20 cellular contexts compared by ENCODE assay signal in the genomic region with DNA sequence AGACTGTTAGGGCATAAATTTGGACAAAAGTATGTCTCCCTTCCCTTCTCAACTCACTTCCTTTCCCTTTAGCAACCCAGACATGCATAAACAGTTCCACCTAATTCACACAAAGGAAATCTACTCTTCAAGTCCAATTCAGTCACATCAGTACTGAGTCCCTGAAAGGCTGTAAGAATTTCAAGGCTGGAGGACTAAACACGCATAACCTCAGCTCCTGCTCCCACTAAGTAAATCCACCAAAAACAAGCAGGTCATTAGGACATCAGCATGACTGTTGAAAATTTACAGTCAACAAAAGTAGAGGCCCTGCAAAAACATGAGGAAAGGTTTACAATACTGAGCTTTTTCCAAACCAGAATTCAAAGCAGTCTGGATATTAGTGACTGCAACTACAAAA. TPM values are rescaled to one million over a fixed set of nuclear protein-coding genes. Genes with fewer than 3 reads are reported as not detected.
DNase-seq lines count a peak whose midpoint lies in the region; ATAC-seq and TF ChIP-seq lines count a peak whose summit lies in the region.
"Had no signal": no experiment of that assay in that cellular context is flagged by ENCODE, and none has a peak within 500 bp of the region (broad histone marks: within the 10 kb centered on the region; RNA-seq: fewer than 3 reads in every experiment).

No MANE protein-coding gene starts in this region.

- H3K4me1 ChIP-seq in IMR-90 (ENCODE audit: control insufficient read depth, insufficient read depth, low read length) (no peaks in the 10 kb centered on the region), psoas muscle (no peaks in the 10 kb centered on the region)
- H3K4me1 ChIP-seq: BE2C had no signal

- intact Hi-C loops in activated CD8-positive, alpha-beta T cell treated with anti-CD3 and anti-CD28 coated beads for 36 hours (cut with micrococcal nuclease), result no loop called here
- intact Hi-C loops in IMR-90 (cut with micrococcal nuclease) (no loop called here), psoas muscle (cut with DNase I) (no loop called here)

- no peaks in the 10 kb centered on the region for H3K27me3 Mint-ChIP-seq in activated CD8-positive, alpha-beta T cell treated with anti-CD3 and anti-CD28 coated beads for 36 hours
- H3K27me3 Mint-ChIP-seq in activated CD8-positive, alpha-beta T cell treated with anti-CD3 and anti-CD28 coated beads, Interleukin-2, amount 10 ng/mL, durations not matched to agents 7 days and 5 days (ENCODE audit: low read depth), result no peaks in the 10 kb centered on the region
- H3K27me3 Mint-ChIP-seq in endothelial cell (ENCODE audit: unreplicated experiment), result peaks cover 5% of the 10 kb centered on the region
- H3K27me3 Mint-ChIP-seq: CD4-positive, alpha-beta T cell; CD8-positive, alpha-beta memory T cell had no signal

- H4K8ac ChIP-seq in IMR-90 (ENCODE audit: low read depth in 2 of 2, low read length in 2 of 2), result no peak overlapping the region

- no peak overlapping the region for H3K4ac ChIP-seq in IMR-90 (ENCODE audit: low read depth, low read length)

- peak overlapping the region; percentile 12 for H3K27ac Mint-ChIP-seq in activated CD8-positive, alpha-beta T cell treated with anti-CD3 and anti-CD28 coated beads for 36 hours
- no peak overlapping the region for H3K27ac Mint-ChIP-seq in activated CD8-positive, alpha-beta T cell treated with anti-CD3 and anti-CD28 coated beads, Interleukin-2, amount 10 ng/mL, durations not matched to agents 7 days and 5 days
- H3K27ac Mint-ChIP-seq in endothelial cell (ENCODE audit: unreplicated experiment), result peak overlapping the region; percentile 67
- H3K27ac Mint-ChIP-seq: CD14-positive monocyte; CD4-positive, alpha-beta T cell had no signal

- TF ChIP-seq RAD21 in IMR-90 (IDR thresholded peaks at IDR 0.05; ENCODE audit: low read length), result no peak

- POLR2A ChIA-PET in activated CD8-positive, alpha-beta T cell treated with anti-CD3 and anti-CD28 coated beads for 36 hours (lab: Charles Lee), result interaction anchor here (1.1 to 1.6 kb wide), 2 partner anchors 18 to 71 kb away, joined by 3 to 6 read pairs; partner anchors contain the start of gene SETD4
- POLR2A ChIA-PET in activated CD8-positive, alpha-beta T cell treated with anti-CD3 and anti-CD28 coated beads, Interleukin-2, amount 10 ng/mL, durations not matched to agents 7 days and 5 days (lab: Charles Lee), result no interaction called here
- POLR2A ChIA-PET in IMR-90 (lab: Charles Lee; ENCODE audit: unreplicated experiment), result no interaction called here

- H3K9me3 Mint-ChIP-seq in activated CD8-positive, alpha-beta T cell treated with anti-CD3 and anti-CD28 coated beads for 36 hours, result no peaks in the 10 kb centered on the region
- no peaks in the 10 kb centered on the region for H3K9me3 Mint-ChIP-seq in activated CD8-positive, alpha-beta T cell treated with anti-CD3 and anti-CD28 coated beads, Interleukin-2, amount 10 ng/mL, durations not matched to agents 7 days and 5 days (ENCODE audit: insufficient read depth)
- no peaks in the 10 kb centered on the region for H3K9me3 Mint-ChIP-seq in endothelial cell (ENCODE audit: unreplicated experiment)
- H3K9me3 Mint-ChIP-seq: CD14-positive monocyte; CD4-positive, alpha-beta T cell; CD8-positive, alpha-beta memory T cell had no signal

- no CpG with 5 or more reads among the region's 1 CpG for WGBS in IMR-90 (ENCODE audit: extremely low coverage in 2 of 2, insufficient read length in 1 of 2), 2 experiments
- 90 to 97% (median 90%) methylated on average over 1 of the region's 1 CpG for WGBS in psoas muscle, 3 donors

- 0 out of 2 replicates have a peak overlapping the region, but pooled peaks have one; percentile 15 for H3K23ac ChIP-seq in IMR-90 (ENCODE audit: low read depth, low read length)

- ATAC-seq in activated CD8-positive, alpha-beta T cell treated with anti-CD3 and anti-CD28 coated beads for 36 hours, result no peak
- ATAC-seq in activated CD8-positive, alpha-beta T cell treated with anti-CD3 and anti-CD28 coated beads, Interleukin-2, amount 10 ng/mL, durations not matched to agents 7 days and 5 days, result no peak
- no peak for ATAC-seq in IMR-90 (ENCODE audit: low read depth)
- ATAC-seq in HG02798 (IDR thresholded peaks at IDR 0.05; ENCODE audit: poor library complexity, unreplicated experiment), result no peak
- no peak for ATAC-seq in psoas muscle

- TF ChIP-seq POLR2A in IMR-90 (IDR thresholded peaks at IDR 0.05; ENCODE audit: low read depth, low read length), result no peak

- 0 out of 2 replicates have a peak, but pooled peaks cover 4% of the 10 kb centered on the region for H3K9me1 ChIP-seq in IMR-90 (ENCODE audit: insufficient read depth, low read length)

- peaks cover 45% of the 10 kb centered on the region for H3K36me3 ChIP-seq in IMR-90 (ENCODE audit: control insufficient read depth, insufficient read depth, low read length)
- peaks cover 9 to 96% of the 10 kb centered on the region in 2 donors for H3K36me3 ChIP-seq in psoas muscle (ENCODE audit: insufficient read depth in 1 of 2, low read depth in 1 of 2)

- CTCF ChIA-PET in activated CD8-positive, alpha-beta T cell treated with anti-CD3 and anti-CD28 coated beads for 36 hours (lab: Charles Lee), result interaction anchor here (1.2 to 2.8 kb wide), 2 partner anchors 13 to 70 kb away, joined by 3 to 10 read pairs; no protein-coding TSS in a partner anchor
- CTCF ChIA-PET in activated CD8-positive, alpha-beta T cell treated with anti-CD3 and anti-CD28 coated beads, Interleukin-2, amount 10 ng/mL, durations not matched to agents 7 days and 5 days (lab: Charles Lee), result interaction anchor here (1.8 kb wide), 1 partner anchor 71 kb away, joined by 6 read pairs; no protein-coding TSS in a partner anchor
- CTCF ChIA-PET in IMR-90 (lab: Yijun Ruan, JAX), result no interaction called here

- dilution Hi-C loops in IMR-90 (cut with HindIII; ENCODE audit: low sequenced_read_pairs, unreplicated experiment), result no loop called here

- H2AK9ac ChIP-seq in IMR-90 (replicated peaks; ENCODE audit: low read depth, low read length, poor library complexity), result no peak overlapping the region

- no peak overlapping the region for H3K14ac ChIP-seq in IMR-90 (replicated peaks; ENCODE audit: low read depth, low read length)

- no peak overlapping the region for H3K18ac ChIP-seq in IMR-90 (ENCODE audit: low read depth, low read length)

- no peak overlapping the region for H2BK120ac ChIP-seq in IMR-90 (ENCODE audit: low read depth, low read length)

- H2BK5ac ChIP-seq in IMR-90 (ENCODE audit: low read depth, low read length, poor library complexity, severe bottlenecking), result no peak overlapping the region

- H3K27me3 ChIP-seq in IMR-90 (ENCODE audit: control insufficient read depth, insufficient read depth, low read length) (no peaks in the 10 kb centered on the region), psoas muscle (ENCODE audit: insufficient read depth in 3 of 3, low read length in 2 of 3) (no peaks in the 10 kb centered on the region)
- H3K27me3 ChIP-seq: BE2C; BLaER1 treated with 17β-estradiol and CSF1 and Interleukin-3, amounts not matched to agents 10 nM and 100 nM had no signal

- no peak overlapping the region for H3K9ac ChIP-seq in IMR-90 (ENCODE audit: low read depth, low read length)
- H3K9ac ChIP-seq: BLaER1 treated with 17β-estradiol and CSF1 and Interleukin-3, amounts not matched to agents 10 nM and 100 nM had no signal

- no peak overlapping the region for H4K5ac ChIP-seq in IMR-90 (ENCODE audit: low read depth, low read length)

- H2AK5ac ChIP-seq in IMR-90 (ENCODE audit: low read depth, low read length), result no peak overlapping the region

- no TSS peak for BruUV-seq in IMR-90 (replicated peaks; lab: Mats Ljungman, UMichigan)

- H2BK20ac ChIP-seq in IMR-90 (ENCODE audit: low read depth, low read length), result no peak overlapping the region

- H4K91ac ChIP-seq in IMR-90 (ENCODE audit: insufficient read depth, low read depth, low read length), result no peak overlapping the region

- no peak for TF ChIP-seq CTCF in activated CD8-positive, alpha-beta T cell treated with anti-CD3 and anti-CD28 coated beads for 36 hours (IDR thresholded peaks at IDR 0.05)
- TF ChIP-seq CTCF in IMR-90 (conservative IDR thresholded peaks at IDR 0.05; ENCODE audit: low read depth, low read length) (no peak), endothelial cell (IDR thresholded peaks at IDR 0.05; ENCODE audit: unreplicated experiment) (no peak), psoas muscle (IDR thresholded peaks at IDR 0.05) (no peak)

- H3K27ac ChIP-seq in IMR-90 (ENCODE audit: insufficient read depth, low read length), result no peak overlapping the region
- no peak overlapping the region for H3K27ac ChIP-seq in psoas muscle
- H3K27ac ChIP-seq: 22Rv1; BLaER1 treated with 17β-estradiol and CSF1 and Interleukin-3, amounts not matched to agents 10 nM and 100 nM had no signal

- peaks cover 27% of the 10 kb centered on the region for H3K36me3 Mint-ChIP-seq in activated CD8-positive, alpha-beta T cell treated with anti-CD3 and anti-CD28 coated beads for 36 hours (ENCODE audit: low read depth)
- peaks cover 35% of the 10 kb centered on the region for H3K36me3 Mint-ChIP-seq in activated CD8-positive, alpha-beta T cell treated with anti-CD3 and anti-CD28 coated beads, Interleukin-2, amount 10 ng/mL, durations not matched to agents 7 days and 5 days (ENCODE audit: low read depth)
- H3K36me3 Mint-ChIP-seq in endothelial cell (ENCODE audit: low read depth, unreplicated experiment), result peaks cover 23% of the 10 kb centered on the region

- no peak for DNase-seq in activated CD8-positive, alpha-beta T cell treated with anti-CD3 and anti-CD28 coated beads for 36 hours
- no peak for DNase-seq in activated CD8-positive, alpha-beta T cell treated with anti-CD3 and anti-CD28 coated beads, Interleukin-2, amount 10 ng/mL, durations not matched to agents 7 days and 5 days
- no peak for DNase-seq in IMR-90
- no peak for DNase-seq in endothelial cell (ENCODE audit: low spot score)
- DNase-seq in psoas muscle, result no peak
- DNase-seq in NCI-H1930 (lab: John Stamatoyannopoulos, UW), result no peak
- DNase-seq: AML-193; BE2C; Calu3; CD4-positive, alpha-beta T cell; CD8-positive, alpha-beta memory T cell; DMS53; DMS79 treated with DMSO at 0.1 percent for 48 hours; GF-D8; H7; HCEC 1CT had no signal

- H3K4me1 Mint-ChIP-seq in activated CD8-positive, alpha-beta T cell treated with anti-CD3 and anti-CD28 coated beads for 36 hours (ENCODE audit: low read depth), result no peaks in the 10 kb centered on the region
- no peaks in the 10 kb centered on the region for H3K4me1 Mint-ChIP-seq in activated CD8-positive, alpha-beta T cell treated with anti-CD3 and anti-CD28 coated beads, Interleukin-2, amount 10 ng/mL, durations not matched to agents 7 days and 5 days (ENCODE audit: low read depth)
- peaks cover 31% of the 10 kb centered on the region for H3K4me1 Mint-ChIP-seq in endothelial cell (ENCODE audit: unreplicated experiment)
- H3K4me1 Mint-ChIP-seq: CD14-positive monocyte; CD8-positive, alpha-beta memory T cell had no signal

- no peak overlapping the region for H3K4me3 Mint-ChIP-seq in activated CD8-positive, alpha-beta T cell treated with anti-CD3 and anti-CD28 coated beads for 36 hours
- H3K4me3 Mint-ChIP-seq in activated CD8-positive, alpha-beta T cell treated with anti-CD3 and anti-CD28 coated beads, Interleukin-2, amount 10 ng/mL, durations not matched to agents 7 days and 5 days, result no peak overlapping the region
- no peak overlapping the region for H3K4me3 Mint-ChIP-seq in endothelial cell (ENCODE audit: unreplicated experiment)
- H3K4me3 Mint-ChIP-seq: CD14-positive monocyte; CD4-positive, alpha-beta T cell; CD8-positive, alpha-beta memory T cell had no signal

- in situ Hi-C loops in IMR-90 (cut with MboI; ENCODE audit: low sequenced_read_pairs), result no loop called here

- no peak overlapping the region for H3K56ac ChIP-seq in IMR-90 (ENCODE audit: extremely low read depth, insufficient read depth, low read length)

- H3K79me1 ChIP-seq in IMR-90 (ENCODE audit: low read depth in 1 of 2, low read length in 2 of 2), result peaks cover 6 to 14% of the 10 kb centered on the region in 2 experiments; a peak in 2 of 4 replicates

- H3K4me3 ChIP-seq in IMR-90 (ENCODE audit: insufficient read depth, low read depth, low read length) (no peak overlapping the region), psoas muscle (no peak overlapping the region)
- H3K4me3 ChIP-seq: BLaER1 treated with 17β-estradiol and CSF1 and Interleukin-3, amounts not matched to agents 10 nM and 100 nM had no signal

- no peak overlapping the region for H3K4me2 ChIP-seq in IMR-90 (ENCODE audit: low read depth, low read length)
- H3K4me2 ChIP-seq: BLaER1 treated with 17β-estradiol and CSF1 and Interleukin-3, amounts not matched to agents 10 nM and 100 nM had no signal

- no peak overlapping the region for H2AFZ ChIP-seq in IMR-90 (replicated peaks; ENCODE audit: low read length, poor library complexity)

- H3K9me3 ChIP-seq in IMR-90 (ENCODE audit: control insufficient read depth, insufficient read depth, low read length), result no peaks in the 10 kb centered on the region
- no peaks in the 10 kb centered on the region for H3K9me3 ChIP-seq in psoas muscle
- H3K9me3 ChIP-seq: BE2C; BLaER1 treated with 17β-estradiol and CSF1 and Interleukin-3, amounts not matched to agents 10 nM and 100 nM had no signal

- H4K20me1 ChIP-seq in IMR-90 (ENCODE audit: insufficient read depth, low read length), result no peaks in the 10 kb centered on the region

- H2BK15ac ChIP-seq in IMR-90 (ENCODE audit: low read depth, low read length), result no peak overlapping the region

RNA-seq across cellular contexts. Expression of gene SETD4, which starts 18.4 kb away (rescaled TPM):
- 10 to 100 TPM; 18.5 to 19.1 TPM for total RNA-seq in activated CD8-positive, alpha-beta T cell treated with anti-CD3 and anti-CD28 coated beads for 36 hours
- total RNA-seq in activated CD8-positive, alpha-beta T cell treated with anti-CD3 and anti-CD28 coated beads, Interleukin-2, amount 10 ng/mL, durations not matched to agents 7 days and 5 days, result 10 to 100 TPM; 19.8 to 22.3 TPM
- total RNA-seq in IMR-90 (2012; rRNA removed) (7.5 and 9.5 TPM in 2 replicates), endothelial cell (ENCODE audit: unreplicated experiment) (15.7 TPM), psoas muscle (10 to 100 TPM in 2 of 4 donors, 1 to 10 TPM in 2; 6.5 to 12.1 (median 10.2) TPM)
- polyA plus RNA-seq in IMR-90 (2012; rRNA removed) (7.7 and 11.4 TPM in 2 replicates), psoas muscle (10 to 100 TPM in 2 of 3 donors, 1 to 10 TPM in 1; 8.7 to 17.9 (median 12.8) TPM)
- polyA plus RNA-seq in IMR-90 (2012; cell fraction: cytosol; rRNA removed), result 2.6 and 3.6 TPM in 2 replicates
- 18.4 and 35.9 TPM in 2 replicates for polyA plus RNA-seq in IMR-90 (2012; cell fraction: nucleus; rRNA removed; ENCODE audit: low replicate concordance)

RNA-seq across cellular contexts. Expression of gene CBR1, which starts 27.9 kb away (rescaled TPM):
- 10 to 100 TPM; 37.1 to 43.2 TPM for total RNA-seq in activated CD8-positive, alpha-beta T cell treated with anti-CD3 and anti-CD28 coated beads for 36 hours
- total RNA-seq in activated CD8-positive, alpha-beta T cell treated with anti-CD3 and anti-CD28 coated beads, Interleukin-2, amount 10 ng/mL, durations not matched to agents 7 days and 5 days, result 10 to 100 TPM; 54.1 to 62.3 TPM
- 110 and 222 TPM in 2 replicates for total RNA-seq in IMR-90 (2012; rRNA removed)
- 122 and 166 TPM in 2 replicates for polyA plus RNA-seq in IMR-90 (2012; rRNA removed)
- polyA plus RNA-seq in IMR-90 (2012; cell fraction: cytosol; rRNA removed), result 441 and 499 TPM in 2 replicates
- polyA plus RNA-seq in IMR-90 (2012; cell fraction: nucleus; rRNA removed; ENCODE audit: low replicate concordance), result 56.3 and 235 TPM in 2 replicates
- 7.6 TPM for total RNA-seq in endothelial cell (ENCODE audit: unreplicated experiment)
- 10 to 100 TPM; 15.2 to 47.7 (median 31.0) TPM for total RNA-seq in psoas muscle
- 10 to 100 TPM; 45.9 to 94.0 (median 71.7) TPM for polyA plus RNA-seq in psoas muscle
